8 cellular contexts compared by ENCODE assay signal in genomic region chr11:22625448-22626287, GRCh38. TPM values are rescaled to one million over a fixed set of nuclear protein-coding genes. Genes with fewer than 3 reads are reported as not detected.
DNase-seq lines count a peak whose midpoint lies in the region; ATAC-seq and TF ChIP-seq lines count a peak whose summit lies in the region.

TSS of gene FANCF (minus strand) at chr11:22625823. CDS start at chr11:22625810, 13 bp downstream.

- H4K20me1 ChIP-seq in DOHH2 (ENCODE audit: control insufficient read depth, insufficient read depth, low read depth, low read length): peaks cover 4% of the 10 kb centered on the region; the same call in 1 of the 2 replicates
- H4K20me1 ChIP-seq in GM23338 (replicated peaks; ENCODE audit: insufficient read depth): no peaks in the 10 kb centered on the region; the same call in 1 of the 2 replicates

- H3K27ac ChIP-seq in DOHH2 (ENCODE audit: low read depth, low read length) (peak within 1 kb of the TSS; percentile 53), GM23338 (ENCODE audit: low read depth) (peak within 1 kb of the TSS; percentile 99)

- peak within 1 kb of the TSS; percentile 98 for H3K4me2 ChIP-seq in DOHH2 (ENCODE audit: low read length)
- peak within 1 kb of the TSS; percentile 88 for H3K4me2 ChIP-seq in GM23338

- H3K4me1 Mint-ChIP-seq in GM23338: peaks cover 18% of the 10 kb centered on the region; the same call in 2 of the 3 replicates
- H3K4me1 Mint-ChIP-seq in naive thymus-derived CD8-positive, alpha-beta T cell: peaks cover 17 to 50% (median 37%) of the 10 kb centered on the region in 4 donors

- H3K27me3 ChIP-seq in DOHH2 (ENCODE audit: control insufficient read depth, low read length) (no peaks in the 10 kb centered on the region), GM23338 (ENCODE audit: insufficient read depth) (no peaks in the 10 kb centered on the region)

- peak; percentile 92 for ATAC-seq in GM23338
- peak; percentile 92 to 94 for ATAC-seq in naive thymus-derived CD8-positive, alpha-beta T cell

- H2AFZ ChIP-seq in GM23338: peak within 1 kb of the TSS; percentile 89; the same call in 1 of the 2 replicates

- H3K4me3 Mint-ChIP-seq in GM23338: peak within 1 kb of the TSS; percentile 96
- H3K4me3 Mint-ChIP-seq in naive thymus-derived CD8-positive, alpha-beta T cell: peak within 1 kb of the TSS; percentile 95 to 99 (median 99)

- peak; percentile 99 for DNase-seq in GM23338 (ENCODE audit: low spot score)
- DNase-seq in LHCN-M2 (ENCODE audit: low read depth): peak; percentile 98
- peak; percentile 98 for DNase-seq in RPMI8226
- peak; percentile 82 to 83 for DNase-seq in activated T-helper 1 cell treated with anti-CD3 and anti-CD28 coated beads, Interleukin-2, amount 50 U/mL, for 16 hours (ENCODE audit: low read depth in 1 of 2, low spot score in 1 of 2)
- DNase-seq in fibroblast of mammary gland (ENCODE audit: low read depth): peak; percentile 99
- peak; percentile 73 to 98 (median 96) for DNase-seq in naive thymus-derived CD8-positive, alpha-beta T cell
- peak; percentile 91 to 97 (median 94) for DNase-seq in stimulated activated naive CD4-positive, alpha-beta T cell (lab: John Stamatoyannopoulos, UW)

- peak within 1 kb of the TSS; percentile 93 for H3K4me3 ChIP-seq in DOHH2 (ENCODE audit: low read length)
- peak within 1 kb of the TSS; percentile 67 for H3K4me3 ChIP-seq in GM23338
- H3K4me3 ChIP-seq in fibroblast of mammary gland (ENCODE audit: control insufficient read depth, low read depth, low read length): peak within 1 kb of the TSS; percentile 89

- no peaks in the 10 kb centered on the region for H3K27me3 Mint-ChIP-seq in GM23338 (ENCODE audit: insufficient read depth, low read depth, poor library complexity)
- H3K27me3 Mint-ChIP-seq in naive thymus-derived CD8-positive, alpha-beta T cell: no peaks in the 10 kb centered on the region

- H3K4me1 ChIP-seq in DOHH2 (ENCODE audit: control insufficient read depth, low read length) (peaks cover 30% of the 10 kb centered on the region), GM23338 (ENCODE audit: insufficient read depth) (peaks cover 21% of the 10 kb centered on the region)

- H3K36me3 ChIP-seq in DOHH2 (ENCODE audit: control insufficient read depth, low read length) (peaks cover 22% of the 10 kb centered on the region), GM23338 (ENCODE audit: insufficient read depth) (no peaks in the 10 kb centered on the region)

- TF ChIP-seq CTCF in DOHH2 (IDR thresholded peaks at IDR 0.05; ENCODE audit: low read depth, low read length, poor library complexity, severe bottlenecking): no peak
- no peak for TF ChIP-seq CTCF in GM23338 (conservative IDR thresholded peaks at IDR 0.05; ENCODE audit: low read depth in 2 of 2)
- no peak for TF ChIP-seq CTCF in fibroblast of mammary gland (conservative IDR thresholded peaks at IDR 0.05; ENCODE audit: control insufficient read depth, insufficient read depth, low read depth, low read length)

- H3K9me3 ChIP-seq in DOHH2 (ENCODE audit: control insufficient read depth, insufficient read depth, low read length): no peaks in the 10 kb centered on the region

- H3K9me3 Mint-ChIP-seq in GM23338: no peaks in the 10 kb centered on the region
- peaks cover 0 to 3% (median 0%) of the 10 kb centered on the region in 9 donors for H3K9me3 Mint-ChIP-seq in naive thymus-derived CD8-positive, alpha-beta T cell

- POLR2A ChIA-PET in naive thymus-derived CD8-positive, alpha-beta T cell (lab: Charles Lee): interaction anchor here (0.8 to 2.2 kb wide), 7 partner anchors 8 to 204 kb away, joined by 3 to 22 read pairs (median 5); partner anchors contain the start of gene SVIP

- H3K36me3 Mint-ChIP-seq in GM23338 (ENCODE audit: low read depth): peaks cover 4% of the 10 kb centered on the region
- H3K36me3 Mint-ChIP-seq in naive thymus-derived CD8-positive, alpha-beta T cell: peaks cover 5 to 16% (median 15%) of the 10 kb centered on the region in 3 donors

- H3F3A ChIP-seq in DOHH2 (ENCODE audit: control insufficient read depth, insufficient read depth): peaks cover 3% of the 10 kb centered on the region; the same call in 1 of the 2 replicates
- 0 out of 2 replicates have a peak, but pooled peaks cover 5% of the 10 kb centered on the region for H3F3A ChIP-seq in GM23338 (replicated peaks; ENCODE audit: low read depth)

- H3K9me2 ChIP-seq in DOHH2 (replicated peaks; ENCODE audit: control insufficient read depth, low read length) (no peaks in the 10 kb centered on the region), GM23338 (ENCODE audit: insufficient read depth) (no peaks in the 10 kb centered on the region)

- H3K79me2 ChIP-seq in DOHH2 (ENCODE audit: control insufficient read depth, low read length) (peaks cover 28% of the 10 kb centered on the region), GM23338 (replicated peaks; ENCODE audit: insufficient read depth) (peaks cover 28% of the 10 kb centered on the region)

- peak within 1 kb of the TSS; percentile 100 for H3K27ac Mint-ChIP-seq in GM23338
- peak within 1 kb of the TSS; percentile 92 to 100 (median 99) for H3K27ac Mint-ChIP-seq in naive thymus-derived CD8-positive, alpha-beta T cell

TF ChIP-seq in GM23338, 12 proteins besides CTCF, POLR2A, EP300 and RAD21 (continues in another document):
- TF ChIP-seq JUNB (IDR thresholded peaks at IDR 0.05; ENCODE audit: unreplicated experiment) (no peak), EZH2 (IDR thresholded peaks at IDR 0.05; ENCODE audit: low read depth, unreplicated experiment) (no peak), ZNF331 (CRISPR knock-in tag; IDR thresholded peaks at IDR 0.05; ENCODE audit: low read depth) (no peak), POLR2AphosphoS5 (IDR thresholded peaks at IDR 0.05; ENCODE audit: low read depth) (peak; percentile 76), ZNF114 (CRISPR knock-in tag; IDR thresholded peaks at IDR 0.05) (no peak), EZH2phosphoT487 (IDR thresholded peaks at IDR 0.05; ENCODE audit: unreplicated experiment) (no peak), ETS1 (IDR thresholded peaks at IDR 0.05) (peak; percentile 47; the same call in 1 of the 2 replicates)

RNA-seq across cellular contexts. Expression of gene FANCF, which starts in this region (rescaled TPM):
- total RNA-seq in GM23338 (2014; rRNA removed; shearing (Covaris generic)): 31.8 and 34.6 TPM in 2 replicates
- polyA plus RNA-seq in GM23338 (2016; fragmentation: Nextera tagmentation; extraction: Ambion mirVana): 17.0 and 18.8 TPM in 2 replicates
- total RNA-seq in LHCN-M2 (2014; rRNA removed): 8.6 and 9.1 TPM in 2 replicates
- polyA plus RNA-seq in LHCN-M2 (2012): 3.1 TPM
- total RNA-seq in naive thymus-derived CD8-positive, alpha-beta T cell: 10 to 100 TPM; 21.9 to 23.2 TPM
- polyA plus RNA-seq in naive thymus-derived CD8-positive, alpha-beta T cell: 10 to 100 TPM; 16.9 to 19.7 (median 17.0) TPM

Comparison
In these comparisons a context has a peak if more than half of its experiments do, and no peak if none do; other contexts are left out.
1. Peak in every context shown above with its lines: DNase-seq, ATAC-seq, H3K4me3 ChIP-seq and H3K27ac ChIP-seq.